Comparison of ENCODE assay signal across 2 cellular contexts in genomic region chr2:58974426-58974825, GRCh38.
TF ChIP-seq lines count a peak whose summit lies in the region.

No MANE protein-coding gene starts in this region.

TF ChIP-seq in SK-N-SH, 30 proteins besides CTCF, POLR2A, EP300 and RAD21 (continued from another document):
- TF ChIP-seq, protein P1, sequence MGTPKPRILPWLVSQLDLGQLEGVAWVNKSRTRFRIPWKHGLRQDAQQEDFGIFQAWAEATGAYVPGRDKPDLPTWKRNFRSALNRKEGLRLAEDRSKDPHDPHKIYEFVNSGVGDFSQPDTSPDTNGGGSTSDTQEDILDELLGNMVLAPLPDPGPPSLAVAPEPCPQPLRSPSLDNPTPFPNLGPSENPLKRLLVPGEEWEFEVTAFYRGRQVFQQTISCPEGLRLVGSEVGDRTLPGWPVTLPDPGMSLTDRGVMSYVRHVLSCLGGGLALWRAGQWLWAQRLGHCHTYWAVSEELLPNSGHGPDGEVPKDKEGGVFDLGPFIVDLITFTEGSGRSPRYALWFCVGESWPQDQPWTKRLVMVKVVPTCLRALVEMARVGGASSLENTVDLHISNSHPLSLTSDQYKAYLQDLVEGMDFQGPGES (IDR thresholded peaks at IDR 0.05; ENCODE audit: low read depth, low read length), result no peak
- TF ChIP-seq GABPA (IDR thresholded peaks at IDR 0.05; ENCODE audit: low read depth), result no peak
- no peak for TF ChIP-seq SMC3 (IDR thresholded peaks at IDR 0.05; ENCODE audit: low read depth, low read length)

TF ChIP-seq in K562, 482 proteins besides CTCF, POLR2A, EP300 and RAD21 (continued from another document):
- peak; percentile 68 for TF ChIP-seq ATF3 (IDR thresholded peaks at IDR 0.05)
- TF ChIP-seq ATF3 (CRISPR knock-in tag; conservative IDR thresholded peaks at IDR 0.05), result no peak
- TF ChIP-seq ETV5 (CRISPR knock-in tag; IDR thresholded peaks at IDR 0.05; ENCODE audit: low read depth), result no peak
- no peak for TF ChIP-seq ZNF583 (CRISPR knock-in tag; IDR thresholded peaks at IDR 0.05)
- no peak for TF ChIP-seq ZNF24 (IDR thresholded peaks at IDR 0.05)
- TF ChIP-seq CBX8 (IDR thresholded peaks at IDR 0.05; ENCODE audit: borderline replicate concordance, extremely low read depth, low read depth, low read length, poor library complexity, severe bottlenecking), result no peak
- no peak for TF ChIP-seq SAFB2 (IDR thresholded peaks at IDR 0.05; ENCODE audit: borderline replicate concordance, low read depth, low read length, severe bottlenecking)
